ENCODE assay signal across 1 cellular context in the genomic region with DNA sequence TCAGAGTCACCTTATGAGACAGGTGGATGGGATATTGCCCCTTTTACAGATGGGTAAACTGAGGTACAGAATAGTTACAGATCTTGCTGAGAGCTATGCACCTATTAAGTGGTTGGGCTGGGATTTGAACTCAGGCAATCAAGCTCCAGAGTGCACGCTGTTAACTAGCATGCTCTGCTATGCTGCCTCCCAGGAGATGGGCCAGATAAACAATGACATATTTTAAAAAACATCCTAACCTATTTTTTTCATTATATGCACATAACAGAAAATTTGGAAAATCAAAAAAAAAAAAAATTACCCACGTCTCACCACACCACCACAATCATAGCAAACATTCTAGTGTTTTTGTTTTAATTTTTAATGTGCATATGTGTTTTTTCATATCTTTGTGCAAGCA.
TF ChIP-seq lines count a peak whose summit lies in the region.

No MANE protein-coding gene starts in this region.

TF ChIP-seq in A549, 52 proteins besides CTCF, POLR2A, EP300 and RAD21:
- TF ChIP-seq TFCP2L1 (CRISPR knock-in tag; IDR thresholded peaks at IDR 0.05) (no peak), FOSL2 (IDR thresholded peaks at IDR 0.05) (no peak), FOSL2 (CRISPR knock-in tag; IDR thresholded peaks at IDR 0.05) (no peak), GATA3 (IDR thresholded peaks at IDR 0.05; ENCODE audit: borderline replicate concordance) (no peak), KDM1A (IDR thresholded peaks at IDR 0.05; ENCODE audit: low read depth) (no peak), CHD2 (IDR thresholded peaks at IDR 0.05; ENCODE audit: low read length, partially characterized antibody) (no peak)
- TF ChIP-seq, protein P1, sequence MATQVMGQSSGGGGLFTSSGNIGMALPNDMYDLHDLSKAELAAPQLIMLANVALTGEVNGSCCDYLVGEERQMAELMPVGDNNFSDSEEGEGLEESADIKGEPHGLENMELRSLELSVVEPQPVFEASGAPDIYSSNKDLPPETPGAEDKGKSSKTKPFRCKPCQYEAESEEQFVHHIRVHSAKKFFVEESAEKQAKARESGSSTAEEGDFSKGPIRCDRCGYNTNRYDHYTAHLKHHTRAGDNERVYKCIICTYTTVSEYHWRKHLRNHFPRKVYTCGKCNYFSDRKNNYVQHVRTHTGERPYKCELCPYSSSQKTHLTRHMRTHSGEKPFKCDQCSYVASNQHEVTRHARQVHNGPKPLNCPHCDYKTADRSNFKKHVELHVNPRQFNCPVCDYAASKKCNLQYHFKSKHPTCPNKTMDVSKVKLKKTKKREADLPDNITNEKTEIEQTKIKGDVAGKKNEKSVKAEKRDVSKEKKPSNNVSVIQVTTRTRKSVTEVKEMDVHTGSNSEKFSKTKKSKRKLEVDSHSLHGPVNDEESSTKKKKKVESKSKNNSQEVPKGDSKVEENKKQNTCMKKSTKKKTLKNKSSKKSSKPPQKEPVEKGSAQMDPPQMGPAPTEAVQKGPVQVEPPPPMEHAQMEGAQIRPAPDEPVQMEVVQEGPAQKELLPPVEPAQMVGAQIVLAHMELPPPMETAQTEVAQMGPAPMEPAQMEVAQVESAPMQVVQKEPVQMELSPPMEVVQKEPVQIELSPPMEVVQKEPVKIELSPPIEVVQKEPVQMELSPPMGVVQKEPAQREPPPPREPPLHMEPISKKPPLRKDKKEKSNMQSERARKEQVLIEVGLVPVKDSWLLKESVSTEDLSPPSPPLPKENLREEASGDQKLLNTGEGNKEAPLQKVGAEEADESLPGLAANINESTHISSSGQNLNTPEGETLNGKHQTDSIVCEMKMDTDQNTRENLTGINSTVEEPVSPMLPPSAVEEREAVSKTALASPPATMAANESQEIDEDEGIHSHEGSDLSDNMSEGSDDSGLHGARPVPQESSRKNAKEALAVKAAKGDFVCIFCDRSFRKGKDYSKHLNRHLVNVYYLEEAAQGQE (IDR thresholded peaks at IDR 0.05): no peak
TF ChIP-seq in A549: peak in this region for 0.
